18 cellular contexts compared by ENCODE assay signal in the genomic region with DNA sequence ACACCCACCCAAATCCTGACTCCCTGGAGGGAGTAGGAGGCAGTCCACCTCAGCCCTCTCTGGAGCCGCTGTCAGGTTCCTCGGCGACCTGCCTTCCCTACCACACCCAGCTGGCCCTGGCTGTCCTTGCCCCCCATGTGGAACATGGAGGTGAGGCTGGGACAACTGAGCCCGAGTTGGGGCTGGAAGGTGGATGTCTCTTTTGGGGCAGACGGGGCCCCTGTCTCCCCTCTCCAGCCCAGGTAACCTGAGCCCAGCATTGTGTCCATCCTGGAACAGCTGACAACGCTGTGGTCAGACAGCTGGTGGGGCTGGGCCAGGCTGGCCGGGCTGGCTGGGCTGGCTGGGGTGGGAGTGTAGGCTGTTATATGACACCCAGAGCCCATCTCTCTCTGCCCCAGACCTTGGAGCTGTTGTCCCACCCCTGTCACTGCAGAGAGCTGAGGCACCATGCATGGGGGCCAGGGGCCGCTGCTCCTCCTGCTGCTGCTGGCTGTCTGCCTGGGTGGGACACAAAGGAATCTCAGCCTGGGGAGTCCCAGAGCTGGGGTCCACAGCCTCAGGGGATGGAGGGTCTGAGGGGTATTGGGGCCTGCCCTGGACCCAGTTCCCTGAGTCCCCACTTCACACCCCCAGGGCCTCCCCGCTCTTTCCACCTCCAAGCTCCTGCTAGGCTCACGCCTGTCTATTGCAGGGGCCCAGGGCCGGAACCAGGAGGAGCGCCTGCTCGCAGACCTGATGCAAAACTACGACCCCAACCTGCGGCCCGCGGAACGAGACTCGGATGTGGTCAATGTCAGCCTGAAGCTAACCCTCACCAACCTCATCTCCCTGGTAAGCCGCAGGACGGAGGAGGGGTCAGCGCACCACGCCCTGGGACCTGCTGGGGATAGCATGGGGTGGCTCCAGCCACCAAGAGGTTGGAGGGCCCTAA. TPM values are rescaled to one million over a fixed set of nuclear protein-coding genes. Genes with fewer than 3 reads are reported as not detected.
A peak's percentile ranks its signal among the peaks of the same experiment; 100 is the strongest.
DNase-seq lines count a peak whose midpoint lies in the region; ATAC-seq, FAIRE-seq and TF ChIP-seq lines count a peak whose summit lies in the region.
"Had no signal": no experiment of that assay in that cellular context is flagged by ENCODE, and none has a peak within 500 bp of the region (broad histone marks: within the 10 kb centered on the region; RNA-seq: fewer than 3 reads in every experiment).

A gene with protein sequence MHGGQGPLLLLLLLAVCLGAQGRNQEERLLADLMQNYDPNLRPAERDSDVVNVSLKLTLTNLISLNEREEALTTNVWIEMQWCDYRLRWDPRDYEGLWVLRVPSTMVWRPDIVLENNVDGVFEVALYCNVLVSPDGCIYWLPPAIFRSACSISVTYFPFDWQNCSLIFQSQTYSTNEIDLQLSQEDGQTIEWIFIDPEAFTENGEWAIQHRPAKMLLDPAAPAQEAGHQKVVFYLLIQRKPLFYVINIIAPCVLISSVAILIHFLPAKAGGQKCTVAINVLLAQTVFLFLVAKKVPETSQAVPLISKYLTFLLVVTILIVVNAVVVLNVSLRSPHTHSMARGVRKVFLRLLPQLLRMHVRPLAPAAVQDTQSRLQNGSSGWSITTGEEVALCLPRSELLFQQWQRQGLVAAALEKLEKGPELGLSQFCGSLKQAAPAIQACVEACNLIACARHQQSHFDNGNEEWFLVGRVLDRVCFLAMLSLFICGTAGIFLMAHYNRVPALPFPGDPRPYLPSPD (plus strand): TSS at position 395 of the 934 bp plus-strand sequence. CDS start 56 bp downstream, at position 451.

- intact Hi-C loops in HepG2 (cut with micrococcal nuclease; ENCODE audit: unreplicated experiment) = no loop called here
- intact Hi-C loops in gastrocnemius medialis (cut with DNase I; ENCODE audit: low total_unique reads) = no loop called here
- intact Hi-C loops in CD4-positive, alpha-beta T cell (cut with DNase I, micrococcal nuclease) = no loop called here

- no peaks in the 10 kb centered on the region for H3K79me2 ChIP-seq in GM23338 (replicated peaks; ENCODE audit: insufficient read depth)
- H3K79me2 ChIP-seq in HepG2 (ENCODE audit: insufficient read depth, low read length) = no peaks in the 10 kb centered on the region

- TF ChIP-seq POLR2A in HepG2 (IDR thresholded peaks at IDR 0.05; ENCODE audit: insufficient read depth in 1 of 2, low read depth in 2 of 2, low read length in 2 of 2) (0 out of 4 replicates have a peak, but pooled peaks of 1 of the 2 experiments have one; percentile 10), gastrocnemius medialis (IDR thresholded peaks at IDR 0.05) (peak in 1 of 2 donors; percentile 57)

- TF ChIP-seq CTCF in GM23338 (conservative IDR thresholded peaks at IDR 0.05; ENCODE audit: low read depth in 2 of 2) (no peak), HepG2 (CRISPR knock-in tag; IDR thresholded peaks at IDR 0.05) (no peak), gastrocnemius medialis (IDR thresholded peaks at IDR 0.05 in 4 of 5, conservative IDR thresholded peaks at IDR 0.05 in 1 of 5) (no peak)
- no peak for TF ChIP-seq CTCF in CD4-positive, alpha-beta T cell (IDR thresholded peaks at IDR 0.05)

- H3K4me2 ChIP-seq in GM23338 (peak within 1 kb of the TSS; percentile 51; the same call in 1 of the 2 replicates), HepG2 (ENCODE audit: low read depth, low read length) (no peak within 1 kb of the TSS)

- TF ChIP-seq EP300 in HepG2 (IDR thresholded peaks at IDR 0.05; ENCODE audit: low read depth in 2 of 2, low read length in 2 of 2) = no peak
- no peak for TF ChIP-seq EP300 in HepG2 (CRISPR knock-in tag; IDR thresholded peaks at IDR 0.05; ENCODE audit: borderline replicate concordance)

- TF ChIP-seq RAD21 in HepG2 (CRISPR knock-in tag; IDR thresholded peaks at IDR 0.05) = no peak

- no TSS peak for BruUV-seq in HepG2 (replicated peaks; lab: Mats Ljungman, UMichigan)

- no peak within 1 kb of the TSS for H3K9ac ChIP-seq in HepG2 (ENCODE audit: insufficient read depth, low read depth, low read length)

- H3K27ac Mint-ChIP-seq in GM23338 = no peak within 1 kb of the TSS
- no peak within 1 kb of the TSS for H3K27ac Mint-ChIP-seq in CD4-positive, alpha-beta T cell
- H3K27ac Mint-ChIP-seq: T-helper 2 cell treated with Interferon-gamma antibody and Interleukin-4, amounts not matched to agents 5 μg/mL and 100 μg/mL, for 36 hours had no signal

- in situ Hi-C loops in HepG2 (cut with HindIII; ENCODE audit: extremely low pct_ligation_motif_present, low pct_unique_long_range_greater_than_20kb) (no loop called here), gastrocnemius medialis (cut with MboI; ENCODE audit: low sequenced_read_pairs in 4 of 4) (no loop called here)

- H3K4me3 Mint-ChIP-seq in GM23338 = no peak within 1 kb of the TSS
- H3K4me3 Mint-ChIP-seq in CD4-positive, alpha-beta T cell = no peak within 1 kb of the TSS
- H3K4me3 Mint-ChIP-seq: activated T-cell treated with anti-CD3 and anti-CD28 coated beads, Interleukin-2, amount 50 U/mL, for 4 hours; T-helper 2 cell treated with Interferon-gamma antibody and Interleukin-4, amounts not matched to agents 5 μg/mL and 100 μg/mL, for 36 hours had no signal

- FAIRE-seq in HepG2 (lab: Jason Lieb, UNC) = no peak

- H3K9me3 ChIP-seq in HepG2 (ENCODE audit: low read length) (peaks cover 7% of the 10 kb centered on the region), gastrocnemius medialis (no peaks in the 10 kb centered on the region)
- no peaks in the 10 kb centered on the region for H3K9me3 ChIP-seq in CD4-positive, alpha-beta T cell (ENCODE audit: control insufficient read depth, low read length)
- H3K9me3 ChIP-seq: adrenal gland had no signal

- H3K9me2 ChIP-seq in GM23338 (ENCODE audit: insufficient read depth) = no peaks in the 10 kb centered on the region

- ATAC-seq in GM23338 = peak; percentile 60
- peak; percentile 34 for ATAC-seq in HepG2
- ATAC-seq in gastrocnemius medialis = peak; percentile 63
- ATAC-seq in GM21737 (IDR thresholded peaks at IDR 0.05; ENCODE audit: unreplicated experiment) = no peak
- no peak for ATAC-seq in CD4-positive, alpha-beta T cell (ENCODE audit: poor library complexity)
- ATAC-seq: activated T-cell treated with anti-CD3 and anti-CD28 coated beads, Interleukin-2, amount 50 U/mL, for 4 hours had no signal

- H3K27me3 Mint-ChIP-seq in GM23338 (ENCODE audit: insufficient read depth, low read depth, poor library complexity) = peaks cover 11% of the 10 kb centered on the region
- peaks cover 12% of the 10 kb centered on the region for H3K27me3 Mint-ChIP-seq in CD4-positive, alpha-beta T cell

- peaks cover 4% of the 10 kb centered on the region; the same call in 2 of the 3 replicates for H3K36me3 Mint-ChIP-seq in GM23338 (ENCODE audit: low read depth)
- H3K36me3 Mint-ChIP-seq in CD4-positive, alpha-beta T cell (ENCODE audit: low read depth) = peaks cover 4% of the 10 kb centered on the region

- POLR2A ChIA-PET in HepG2 (lab: Yijun Ruan, JAX) = interaction anchor here (1.2 kb wide), 1 partner anchor 11 kb away, joined by 7 read pairs; a partner anchor contains a TSS
- POLR2A ChIA-PET in CD4-positive, alpha-beta T cell (lab: Charles Lee) = no interaction called here

- H4K20me1 ChIP-seq in GM23338 (replicated peaks; ENCODE audit: insufficient read depth) (no peaks in the 10 kb centered on the region), HepG2 (ENCODE audit: insufficient read depth, low read length) (no peaks in the 10 kb centered on the region; the same call in 1 of the 2 replicates)

- H3K27ac ChIP-seq in GM23338 (ENCODE audit: low read depth) (no peak within 1 kb of the TSS), HepG2 (ENCODE audit: extremely low read length, insufficient read depth, low read length) (no peak within 1 kb of the TSS), gastrocnemius medialis (peak within 1 kb of the TSS; percentile 37 to 88 (median 78))
- no peak within 1 kb of the TSS for H3K27ac ChIP-seq in CD4-positive, alpha-beta T cell (ENCODE audit: low read depth, low read length)
- H3K27ac ChIP-seq: adrenal gland, left lung, RWPE1 had no signal

- H3K27me3 ChIP-seq in GM23338 (ENCODE audit: insufficient read depth) (no peaks in the 10 kb centered on the region), HepG2 (ENCODE audit: control insufficient read depth in 1 of 2, insufficient read depth in 2 of 2, low read length in 2 of 2) (peaks cover 0 to 11% of the 10 kb centered on the region in 2 experiments; a peak in 2 of 5 replicates), gastrocnemius medialis (no peaks in the 10 kb centered on the region)
- H3K27me3 ChIP-seq in CD4-positive, alpha-beta T cell (ENCODE audit: control insufficient read depth, insufficient read depth, low read length) = no peaks in the 10 kb centered on the region

- CTCF ChIA-PET in HepG2 (lab: Yijun Ruan, JAX; ENCODE audit: low intra/inter-chr PET ratio, low total read pairs) = no interaction called here
- CTCF ChIA-PET in CD4-positive, alpha-beta T cell (lab: Charles Lee) = no interaction called here

- peaks cover 25% of the 10 kb centered on the region for H3K4me1 Mint-ChIP-seq in GM23338
- H3K4me1 Mint-ChIP-seq in CD4-positive, alpha-beta T cell (ENCODE audit: low read depth) = peaks cover 6% of the 10 kb centered on the region

- 43% methylated on average over 19 of the region's 23 CpGs for WGBS in HepG2 (ENCODE audit: low lambda C conversion rate)

- H3K4me1 ChIP-seq in GM23338 (ENCODE audit: insufficient read depth) (peaks cover 4% of the 10 kb centered on the region; the same call in 1 of the 2 replicates), HepG2 (ENCODE audit: insufficient read depth, low read length) (0 out of 2 replicates have a peak, but pooled peaks cover 6% of the 10 kb centered on the region), gastrocnemius medialis (peaks cover 26 to 49% of the 10 kb centered on the region in 2 donors)
- H3K4me1 ChIP-seq: adrenal gland had no signal

- peaks cover 8% of the 10 kb centered on the region; the same call in 2 of the 3 replicates for H3K9me3 Mint-ChIP-seq in GM23338
- no peaks in the 10 kb centered on the region for H3K9me3 Mint-ChIP-seq in CD4-positive, alpha-beta T cell
- H3K9me3 Mint-ChIP-seq: activated T-cell treated with anti-CD3 and anti-CD28 coated beads, Interleukin-2, amount 50 U/mL, for 4 hours had no signal

- H3K36me3 ChIP-seq in GM23338 (ENCODE audit: insufficient read depth) (no peaks in the 10 kb centered on the region), HepG2 (replicated peaks in 1 of 2; ENCODE audit: control insufficient read depth in 1 of 2, insufficient read depth in 2 of 2, low read length in 2 of 2) (no peaks in the 10 kb centered on the region; a peak in 1 of 5 replicates), gastrocnemius medialis (peaks cover 0 to 10% of the 10 kb centered on the region in 2 donors)
- H3K36me3 ChIP-seq: adrenal gland, left lung had no signal

- H3F3A ChIP-seq in GM23338 (replicated peaks; ENCODE audit: low read depth) = no peaks in the 10 kb centered on the region

- DNase-seq in GM23338 (ENCODE audit: low spot score) (no peak), SK-N-DZ (ENCODE audit: low spot score) (peak; percentile 46), HepG2 (ENCODE audit: low spot score) (no peak), gastrocnemius medialis (peak; percentile 52 to 73), HPDE6-E6E7 (ENCODE audit: extremely low spot score) (no peak)
- DNase-seq in CD4-positive, alpha-beta T cell = no peak
- DNase-seq: activated T-cell treated with anti-CD3 and anti-CD28 coated beads, Interleukin-2, amount 50 U/mL, for 4 hours; C1 segment of cervical spinal cord; NCI-H2029 treated with DMSO at 0.1 percent for 48 hours; nucleus accumbens had no signal

- H2AFZ ChIP-seq in GM23338 = no peak within 1 kb of the TSS
- no peak within 1 kb of the TSS for H2AFZ ChIP-seq in HepG2 (ENCODE audit: low read length)

- H3K4me3 ChIP-seq in GM23338 = no peak within 1 kb of the TSS
- H3K4me3 ChIP-seq in HepG2 (replicated peaks in 1 of 3; ENCODE audit: insufficient read depth in 1 of 3, low read depth in 2 of 3, low read length in 3 of 3) = no peak within 1 kb of the TSS
- peak within 1 kb of the TSS in 3 of 4 donors; percentile 40 to 44 (median 40) for H3K4me3 ChIP-seq in gastrocnemius medialis
- H3K4me3 ChIP-seq: adrenal gland, left lung had no signal

RNA-seq across cellular contexts. Expression of the gene that starts here (rescaled TPM):
- total RNA-seq in GM23338 (2014; rRNA removed; shearing (Covaris generic)) = not detected in 2 replicates
- not detected in 2 replicates for polyA plus RNA-seq in GM23338 (2016; fragmentation: Nextera tagmentation; extraction: Ambion mirVana)
- 1.4 and 1.6 TPM in 2 replicates for polyA plus RNA-seq in SK-N-DZ (2014; cell fraction: cytosol; rRNA removed)
- polyA plus RNA-seq in SK-N-DZ (2014; cell fraction: nucleus; rRNA removed) = 4.8 and 5.4 TPM in 2 replicates
- total RNA-seq in HepG2 (2016; rRNA removed; fragmentation: Illumina TruSeq; extraction: Trizol) = not detected in 2 replicates
- total RNA-seq in HepG2 (2016; cell fraction: cytosol; rRNA removed; fragmentation: Illumina TruSeq; extraction: Trizol; ENCODE audit: low read depth) = not detected in 2 replicates
- not detected in 2 replicates for total RNA-seq in HepG2 (2016; cell fraction: insoluble cytoplasmic fraction; rRNA removed; fragmentation: Illumina TruSeq; extraction: Trizol)
- total RNA-seq in HepG2 (2016; cell fraction: membrane; rRNA removed; fragmentation: Illumina TruSeq; extraction: Trizol) = not detected in 2 replicates
- not detected in 2 replicates for total RNA-seq in HepG2 (2016; cell fraction: nucleus; rRNA removed; fragmentation: Illumina TruSeq; extraction: Trizol)
- not detected in 2 replicates for polyA plus RNA-seq in HepG2 (2011; rRNA removed)
- not detected in 2 replicates for polyA plus RNA-seq in HepG2 (2011; cell fraction: cytosol; rRNA removed)
- polyA plus RNA-seq in HepG2 (2011; cell fraction: nucleus; rRNA removed) = not detected in 2 replicates
- polyA plus RNA-seq in HepG2 (2012) = 0.05 and 0.21 TPM in 2 replicates
- polyA plus RNA-seq in HepG2 (2016; cell fraction: cytosol; fragmentation: Illumina TruSeq; extraction: Trizol; ENCODE audit: low read depth) = not detected in 2 replicates
- polyA plus RNA-seq in HepG2 (2016; cell fraction: insoluble cytoplasmic fraction; fragmentation: Illumina TruSeq; extraction: Trizol; ENCODE audit: low read depth) = not detected in 2 replicates
- not detected in 2 replicates for polyA plus RNA-seq in HepG2 (2016; cell fraction: membrane; fragmentation: Illumina TruSeq; extraction: Trizol; ENCODE audit: low read depth)
- polyA plus RNA-seq in HepG2 (2016; cell fraction: nucleus; fragmentation: Illumina TruSeq; extraction: Trizol; ENCODE audit: insufficient read depth, low read depth) = not detected in 2 replicates
- polyA minus RNA-seq in HepG2 (2011; rRNA and poly(A)+ RNA removed; ENCODE audit: low replicate concordance) = not detected in 2 replicates
- polyA minus RNA-seq in HepG2 (2011; cell fraction: cytosol; rRNA and poly(A)+ RNA removed) = not detected in 2 replicates
- not detected in 2 replicates for polyA minus RNA-seq in HepG2 (2011; cell fraction: nucleus; rRNA and poly(A)+ RNA removed)
- 10 to 100 TPM in 3 of 4 donors, 1 to 10 TPM in 1; 3.5 to 57.5 (median 24.6) TPM for total RNA-seq in gastrocnemius medialis
- total RNA-seq in CD4-positive, alpha-beta T cell = not detected
- total RNA-seq: activated T-cell treated with anti-CD3 and anti-CD28 coated beads, Interleukin-2, amount 50 U/mL, for 4 hours; adrenal gland; left lung; M059J; temporal lobe had no signal
- polyA plus RNA-seq: esophagus had no signal

Comparison
In these comparisons a context has a peak if more than half of its experiments do, and no peak if none do; other contexts are left out.
1. Peak in ATAC-seq and H3K4me2 ChIP-seq in GM23338; RNA of the gene not detected or under 1 TPM.
2. Peak in ATAC-seq in HepG2; RNA of the gene not detected or under 1 TPM.
3. ATAC-seq: peak in gastrocnemius medialis (2 of 2); none in GM21737 (single experiment) and CD4-positive, alpha-beta T cell (single experiment).
4. DNase-seq: peak in SK-N-DZ (single experiment) and gastrocnemius medialis (2 of 2); none in GM23338 (single experiment), HepG2 (single experiment), CD4-positive, alpha-beta T cell (0 of 10) and HPDE6-E6E7 (single experiment).
5. H3K27ac ChIP-seq: peak in gastrocnemius medialis (4 of 4); none in GM23338 (single experiment), HepG2 (single experiment) and CD4-positive, alpha-beta T cell (single experiment).
6. H3K4me3 ChIP-seq: peak in gastrocnemius medialis (3 of 4); none in GM23338 (single experiment) and HepG2 (0 of 3).